8 cellular contexts compared by ENCODE assay signal in genomic region chr16:19086322-19087199, GRCh38. TPM values are rescaled to one million over a fixed set of nuclear protein-coding genes. Genes with fewer than 3 reads are reported as not detected.
A peak's percentile ranks its signal among the peaks of the same experiment; 100 is the strongest.
DNase-seq lines count a peak whose midpoint lies in the region; ATAC-seq, FAIRE-seq and TF ChIP-seq lines count a peak whose summit lies in the region.

No MANE protein-coding gene starts in this region.

- H3K4me3 ChIP-seq in RWPE2 (ENCODE audit: severe bottlenecking) (peak overlapping the region; percentile 19), neutrophil (ENCODE audit: low read depth in 1 of 2, low read length in 1 of 2) (peak overlapping the region; percentile 40 to 55), stomach smooth muscle (ENCODE audit: low read length in 2 of 2) (peak overlapping the region; percentile 76 to 83)

- no peaks in the 10 kb centered on the region for H3K27me3 ChIP-seq in RWPE2 (ENCODE audit: insufficient read depth, poor library complexity, severe bottlenecking)
- H3K27me3 ChIP-seq in neutrophil = peaks cover 29% of the 10 kb centered on the region
- H3K27me3 ChIP-seq in stomach smooth muscle (ENCODE audit: control insufficient read depth in 1 of 2, insufficient read depth in 2 of 2, low read length in 2 of 2) = no peaks in the 10 kb centered on the region

- TF ChIP-seq CTCF in RWPE2 (IDR thresholded peaks at IDR 0.05; ENCODE audit: poor library complexity, severe bottlenecking) = peak; percentile 99
- peak; percentile 91 for TF ChIP-seq CTCF in neutrophil (IDR thresholded peaks at IDR 0.05)

- H3K9ac ChIP-seq in stomach smooth muscle (ENCODE audit: low read length in 2 of 2) = peak overlapping the region; percentile 66 to 73

- H3K4me1 ChIP-seq in RWPE2 (ENCODE audit: insufficient read depth, poor library complexity, severe bottlenecking) = peaks cover under 1% of the 10 kb centered on the region
- H3K4me1 ChIP-seq in neutrophil (ENCODE audit: control insufficient read depth in 1 of 2, insufficient read depth in 1 of 2, low read depth in 1 of 2, low read length in 1 of 2) = peaks cover 8 to 13% of the 10 kb centered on the region in 2 experiments
- H3K4me1 ChIP-seq in stomach smooth muscle (ENCODE audit: control insufficient read depth, insufficient read depth, low read length) = peaks cover 11% of the 10 kb centered on the region

- peak; percentile 91 for DNase-seq in D341Med (ENCODE audit: low spot score)
- peak; percentile 85 for DNase-seq in LHCN-M2 (ENCODE audit: low read depth)
- DNase-seq in RWPE2 (ENCODE audit: low spot score) = peak; percentile 88
- peak; percentile 69 for DNase-seq in activated gamma-delta T cell treated with Interleukin-2 at 50 U/mL for 16 hours
- DNase-seq in frontal cortex (ENCODE audit: low spot score in 2 of 2) = peak; percentile 54 to 80

- peaks cover 5% of the 10 kb centered on the region; the same call in 1 of the 2 replicates for H3K36me3 ChIP-seq in RWPE2 (ENCODE audit: low read depth)
- no peaks in the 10 kb centered on the region for H3K36me3 ChIP-seq in neutrophil
- no peaks in the 10 kb centered on the region for H3K36me3 ChIP-seq in stomach smooth muscle (ENCODE audit: control insufficient read depth in 2 of 2, insufficient read depth in 2 of 2, low read length in 2 of 2)

- FAIRE-seq in frontal cortex (lab: Jason Lieb, UNC) = no peak

- ATAC-seq in GM21528 (IDR thresholded peaks at IDR 0.05; ENCODE audit: low FRiP score, unreplicated experiment) = peak; percentile 81
- peak; percentile 93 for ATAC-seq in RWPE2 (ENCODE audit: low read depth)

- no peak overlapping the region for H3K27ac ChIP-seq in RWPE2 (ENCODE audit: poor library complexity, severe bottlenecking)
- no peak overlapping the region for H3K27ac ChIP-seq in neutrophil
- no peak overlapping the region for H3K27ac ChIP-seq in stomach smooth muscle (ENCODE audit: low read length)

- H3K9me3 ChIP-seq in RWPE2 (ENCODE audit: severe bottlenecking) (no peaks in the 10 kb centered on the region), neutrophil (no peaks in the 10 kb centered on the region), stomach smooth muscle (ENCODE audit: control insufficient read depth in 2 of 2, low read length in 2 of 2) (no peaks in the 10 kb centered on the region)

RNA-seq across cellular contexts. Expression of gene COQ7, which starts 19.1 kb away (rescaled TPM):
- total RNA-seq in LHCN-M2 (2014; rRNA removed) = 11.9 and 17.8 TPM in 2 replicates
- polyA plus RNA-seq in LHCN-M2 (2012) = 11.2 TPM
- 50.1 TPM for total RNA-seq in frontal cortex

RNA-seq across cellular contexts. Expression of gene ITPRIPL2, which starts 27.2 kb away (rescaled TPM):
- 37.9 and 42.3 TPM in 2 replicates for total RNA-seq in LHCN-M2 (2014; rRNA removed)
- 8.9 TPM for polyA plus RNA-seq in LHCN-M2 (2012)
- 3.3 TPM for total RNA-seq in frontal cortex

Comparison
In these comparisons a context has a peak if more than half of its experiments do, and no peak if none do; other contexts are left out.
1. H3K4me3 ChIP-seq: peak in every context shown above with its lines; median percentile 80 in stomach smooth muscle; 48 in neutrophil; 19 in RWPE2.